ENCODE assay signal across 22 cellular contexts in genomic region chr3:132786890-132787289, GRCh38.
DNase-seq lines count a peak whose midpoint lies in the region; ATAC-seq and TF ChIP-seq lines count a peak whose summit lies in the region.
"Had no signal": no experiment of that assay in that cellular context is flagged by ENCODE, and none has a peak within 500 bp of the region (broad histone marks: within the 10 kb centered on the region; RNA-seq: fewer than 3 reads in every experiment).

No MANE protein-coding gene starts in this region.

- no peak overlapping the region for H3K27ac Mint-ChIP-seq in effector memory CD8-positive, alpha-beta T cell
- H3K27ac Mint-ChIP-seq: B cell had no signal

- H3K27me3 ChIP-seq in esophagus muscularis mucosa (no peaks in the 10 kb centered on the region), lower lobe of right lung (ENCODE audit: low read depth) (no peaks in the 10 kb centered on the region), upper lobe of right lung (no peaks in the 10 kb centered on the region)

- no peaks in the 10 kb centered on the region for H3K36me3 ChIP-seq in esophagus muscularis mucosa
- no peaks in the 10 kb centered on the region for H3K36me3 ChIP-seq in lower lobe of right lung
- no peaks in the 10 kb centered on the region for H3K36me3 ChIP-seq in upper lobe of right lung

- no peaks in the 10 kb centered on the region for H3K9me3 ChIP-seq in esophagus muscularis mucosa
- no peaks in the 10 kb centered on the region for H3K9me3 ChIP-seq in lower lobe of right lung
- no peaks in the 10 kb centered on the region for H3K9me3 ChIP-seq in upper lobe of right lung

- no peak for TF ChIP-seq EP300 in esophagus muscularis mucosa (IDR thresholded peaks at IDR 0.05)

- no peak overlapping the region for H3K4me3 ChIP-seq in esophagus muscularis mucosa
- H3K4me3 ChIP-seq in lower lobe of right lung = no peak overlapping the region
- no peak overlapping the region for H3K4me3 ChIP-seq in upper lobe of right lung

- H3K4me1 Mint-ChIP-seq in effector memory CD8-positive, alpha-beta T cell (ENCODE audit: low read depth in 2 of 2) = no peaks in the 10 kb centered on the region
- H3K4me1 Mint-ChIP-seq: B cell had no signal

- H3K36me3 Mint-ChIP-seq in effector memory CD8-positive, alpha-beta T cell (ENCODE audit: insufficient read depth) = no peaks in the 10 kb centered on the region

- peaks cover 20 to 75% (median 63%) of the 10 kb centered on the region in 4 donors for H3K4me1 ChIP-seq in esophagus muscularis mucosa
- H3K4me1 ChIP-seq in lower lobe of right lung = no peaks in the 10 kb centered on the region
- peaks cover 5% of the 10 kb centered on the region for H3K4me1 ChIP-seq in upper lobe of right lung

- ATAC-seq in Right ventricle myocardium inferior (peak; percentile 52), lower lobe of right lung (no peak), upper lobe of right lung (no peak), sciatic nerve (no peak)
- no peak for ATAC-seq in effector memory CD8-positive, alpha-beta T cell (replicated peaks)
- ATAC-seq: HCT116 had no signal

- intact Hi-C loops in Right ventricle myocardium inferior (cut with DNase I) = no loop called here
- intact Hi-C loops in cardiac septum (cut with DNase I) = no loop called here
- intact Hi-C loops in esophagus muscularis mucosa (cut with DNase I) = no loop called here
- intact Hi-C loops in lower lobe of right lung (cut with DNase I) = no loop called here
- intact Hi-C loops in upper lobe of right lung (cut with DNase I) = no loop called here
- intact Hi-C loops in sciatic nerve (cut with DNase I) = no loop called here

- TF ChIP-seq CTCF in esophagus muscularis mucosa (IDR thresholded peaks at IDR 0.05) (no peak), lower lobe of right lung (IDR thresholded peaks at IDR 0.05) (no peak), upper lobe of right lung (IDR thresholded peaks at IDR 0.05) (no peak)

- H3K9me3 Mint-ChIP-seq in effector memory CD8-positive, alpha-beta T cell = no peaks in the 10 kb centered on the region

- DNase-seq in Right ventricle myocardium inferior (ENCODE audit: missing footprints) = no peak
- no peak for DNase-seq in cardiac septum (ENCODE audit: low spot score)
- no peak for DNase-seq in esophagus muscularis mucosa (ENCODE audit: extremely low spot score)
- no peak for DNase-seq in lower lobe of right lung
- DNase-seq in upper lobe of right lung = no peak
- no peak for DNase-seq in sciatic nerve (ENCODE audit: low spot score)
- no peak for DNase-seq in effector memory CD8-positive, alpha-beta T cell
- DNase-seq in DMS79 treated with DMSO at 0.1 percent for 48 hours (lab: John Stamatoyannopoulos, UW) = no peak
- DNase-seq: Calu3, DND-41, Karpas-422, NCI-H1092, NCI-H1417 treated with DMSO at 0.1 percent for 48 hours, NCI-H1694 treated with DMSO at 0.1 percent for 48 hours, NCI-H2227 treated with DMSO at 0.1 percent for 48 hours, NCI-H526 treated with DMSO at 0.1 percent for 48 hours, RPMI8226, SHP77 treated with DMSO at 0.1 percent for 48 hours had no signal

- H3K27ac ChIP-seq in esophagus muscularis mucosa (replicated peaks in 1 of 4) = peak overlapping the region; percentile 73 to 81 (median 78)
- H3K27ac ChIP-seq in lower lobe of right lung = peak overlapping the region; percentile 54
- peak overlapping the region; percentile 76 for H3K27ac ChIP-seq in upper lobe of right lung
- H3K27ac ChIP-seq: 22Rv1, C4-2B had no signal

- H3K27me3 Mint-ChIP-seq in effector memory CD8-positive, alpha-beta T cell = peaks cover 20 to 36% of the 10 kb centered on the region in 2 donors

- WGBS in esophagus muscularis mucosa = 84% methylated on average over 3 of the region's 3 CpGs

- no peak for TF ChIP-seq POLR2A in esophagus muscularis mucosa (IDR thresholded peaks at IDR 0.05; ENCODE audit: low read depth)

- no peak overlapping the region for H3K4me3 Mint-ChIP-seq in effector memory CD8-positive, alpha-beta T cell
- H3K4me3 Mint-ChIP-seq: B cell had no signal
